Comparison of ENCODE assay signal across 39 cellular contexts in the genomic region with DNA sequence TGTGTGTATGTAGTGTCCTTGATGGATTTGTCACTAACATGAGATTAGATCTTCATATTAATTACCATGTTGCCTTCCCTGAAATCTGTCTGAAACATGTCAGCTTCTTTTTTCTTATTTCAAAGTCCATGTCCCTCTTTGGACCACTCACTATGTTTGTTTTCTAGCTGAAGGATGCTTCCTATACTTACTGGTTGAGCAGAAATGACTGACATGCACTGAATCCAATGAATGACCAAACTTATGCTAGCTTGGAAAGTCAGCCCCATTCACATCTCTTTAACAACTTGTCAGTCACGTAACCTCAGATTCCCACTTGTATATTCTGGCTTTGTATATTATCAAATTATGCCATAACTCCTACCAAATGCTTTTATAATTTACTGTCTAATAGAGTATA.
"Had no signal": no experiment of that assay in that cellular context is flagged by ENCODE, and none has a peak within 500 bp of the region (broad histone marks: within the 10 kb centered on the region; RNA-seq: fewer than 3 reads in every experiment).

No MANE protein-coding gene starts in this region.

- H3K27me3 Mint-ChIP-seq: activated naive CD4-positive, alpha-beta T cell treated with anti-CD3 and anti-CD28 coated beads, Interleukin-2, amount 50 U/mL, for 24 hours; activated naive CD8-positive, alpha-beta T cell; activated naive CD8-positive, alpha-beta T cell treated with anti-CD3 and anti-CD28 coated beads, Interleukin-2, amount 50 U/mL, for 24 hours had no signal

- H3K27ac ChIP-seq: adrenal gland, ascending aorta, brain microvascular endothelial cell, breast epithelium, cardiac muscle cell had no signal

- H3K36me3 ChIP-seq: adrenal gland, ascending aorta, brain microvascular endothelial cell, breast epithelium, cardiac muscle cell had no signal

- H3K4me1 Mint-ChIP-seq: activated naive CD4-positive, alpha-beta T cell treated with anti-CD3 and anti-CD28 coated beads, Interleukin-2, amount 10 ng/mL, durations not matched to agents 7 days and 5 days; activated naive CD4-positive, alpha-beta T cell treated with anti-CD3 and anti-CD28 coated beads, Interleukin-2, amount 50 U/mL, for 24 hours; activated naive CD8-positive, alpha-beta T cell treated with anti-CD3 and anti-CD28 coated beads for 36 hours; activated naive CD8-positive, alpha-beta T cell treated with anti-CD3 and anti-CD28 coated beads, Interleukin-2, amount 10 ng/mL, durations not matched to agents 7 days and 5 days; activated naive CD8-positive, alpha-beta T cell treated with anti-CD3 and anti-CD28 coated beads, Interleukin-2, amount 50 U/mL, for 24 hours; activated T-helper 17 cell treated with anti-CD3 and anti-CD28 coated beads, Interleukin-2, amount 50 U/mL, for 72 hours; central memory CD8-positive, alpha-beta T cell had no signal

- H3K4me3 Mint-ChIP-seq: activated naive CD4-positive, alpha-beta T cell treated with anti-CD3 and anti-CD28 coated beads for 36 hours; activated naive CD4-positive, alpha-beta T cell treated with anti-CD3 and anti-CD28 coated beads, Interleukin-2, amount 10 ng/mL, durations not matched to agents 7 days and 5 days; activated naive CD4-positive, alpha-beta T cell treated with anti-CD3 and anti-CD28 coated beads, Interleukin-2, amount 50 U/mL, for 24 hours; activated naive CD8-positive, alpha-beta T cell; activated naive CD8-positive, alpha-beta T cell treated with anti-CD3 and anti-CD28 coated beads for 36 hours; activated naive CD8-positive, alpha-beta T cell treated with anti-CD3 and anti-CD28 coated beads, Interleukin-2, amount 10 ng/mL, durations not matched to agents 7 days and 5 days; activated naive CD8-positive, alpha-beta T cell treated with anti-CD3 and anti-CD28 coated beads, Interleukin-2, amount 50 U/mL, for 24 hours; activated T-cell treated with anti-CD3 and anti-CD28 coated beads, Interleukin-2, amount 50 U/mL, for 24 hours; activated T-cell treated with anti-CD3 and anti-CD28 coated beads, Interleukin-2, amount 50 U/mL, for 4 hours; activated T-cell treated with anti-CD3 and anti-CD28 coated beads, Interleukin-2, amount 50 U/mL, for 72 hours; activated T-helper 1 cell treated with anti-CD3 and anti-CD28 coated beads, Interleukin-12 subunit alpha, Interleukin-12 subunit beta, Interleukin-2, Interleukin-4 antibody, amounts not matched to agents 30 ng/mL and 10 ng/mL and 1 ng/mL, durations not matched to agents 14 hours and 24 hours and 36 hours; activated T-helper 17 cell treated with anti-CD3 and anti-CD28 coated beads, Interleukin-2, amount 50 U/mL, for 72 hours; brain; central memory CD8-positive, alpha-beta T cell had no signal

- H3K4me3 ChIP-seq: adrenal gland, ascending aorta, body of pancreas, breast epithelium, cardiac muscle cell had no signal

- ATAC-seq: activated naive CD4-positive, alpha-beta T cell treated with anti-CD3 and anti-CD28 coated beads, Interleukin-2, amount 50 U/mL, for 72 hours; activated naive CD8-positive, alpha-beta T cell treated with anti-CD3 and anti-CD28 coated beads, Interleukin-2, amount 50 U/mL, for 24 hours; activated T-cell treated with anti-CD3 and anti-CD28 coated beads, Interleukin-2, amount 50 U/mL, for 4 hours; activated T-cell treated with anti-CD3 and anti-CD28 coated beads, Interleukin-2, amount 50 U/mL, for 72 hours; activated T-helper 17 cell treated with anti-CD3 and anti-CD28 coated beads, Interleukin-2, amount 50 U/mL, for 72 hours; body of pancreas had no signal

- H3K9me3 ChIP-seq: adrenal gland, ascending aorta, body of pancreas had no signal

- H3K4me1 ChIP-seq: adrenal gland, breast epithelium had no signal

- FAIRE-seq: astrocyte, bronchial epithelial cell had no signal

- H3K27ac Mint-ChIP-seq: activated naive CD4-positive, alpha-beta T cell treated with anti-CD3 and anti-CD28 coated beads for 36 hours; activated naive CD4-positive, alpha-beta T cell treated with anti-CD3 and anti-CD28 coated beads, Interleukin-2, amount 10 ng/mL, durations not matched to agents 7 days and 5 days; activated naive CD4-positive, alpha-beta T cell treated with anti-CD3 and anti-CD28 coated beads, Interleukin-2, amount 50 U/mL, for 24 hours; activated naive CD4-positive, alpha-beta T cell treated with anti-CD3 and anti-CD28 coated beads, Interleukin-2, amount 50 U/mL, for 72 hours; activated naive CD8-positive, alpha-beta T cell; activated naive CD8-positive, alpha-beta T cell treated with anti-CD3 and anti-CD28 coated beads for 36 hours; activated naive CD8-positive, alpha-beta T cell treated with anti-CD3 and anti-CD28 coated beads, Interleukin-2, amount 10 ng/mL, durations not matched to agents 7 days and 5 days; activated naive CD8-positive, alpha-beta T cell treated with anti-CD3 and anti-CD28 coated beads, Interleukin-2, amount 50 U/mL, for 24 hours; activated T-cell treated with anti-CD3 and anti-CD28 coated beads, Interleukin-2, amount 50 U/mL, for 24 hours; activated T-cell treated with anti-CD3 and anti-CD28 coated beads, Interleukin-2, amount 50 U/mL, for 72 hours; activated T-helper 1 cell treated with anti-CD3 and anti-CD28 coated beads, Interleukin-12 subunit alpha, Interleukin-12 subunit beta, Interleukin-2, Interleukin-4 antibody, amounts not matched to agents 30 ng/mL and 10 ng/mL and 1 ng/mL, durations not matched to agents 14 hours and 24 hours and 36 hours; activated T-helper 17 cell treated with anti-CD3 and anti-CD28 coated beads, Interleukin-2, amount 50 U/mL, for 72 hours; activated T-helper 2 cell treated with anti-CD3 and anti-CD28 coated beads, Interferon-gamma antibody, Interleukin-2, Interleukin-4, amounts not matched to agents 10 μg/mL and 5 μg/mL and 100 μg/mL, durations not matched to agents 14 hours and 24 hours and 36 hours; brain had no signal

- H3K27me3 ChIP-seq: adrenal gland, ascending aorta, body of pancreas, brain microvascular endothelial cell, breast epithelium, cardiac muscle cell had no signal

- H3K9me3 Mint-ChIP-seq: activated naive CD4-positive, alpha-beta T cell treated with anti-CD3 and anti-CD28 coated beads for 36 hours; activated naive CD4-positive, alpha-beta T cell treated with anti-CD3 and anti-CD28 coated beads, Interleukin-2, amount 10 ng/mL, durations not matched to agents 7 days and 5 days; activated naive CD4-positive, alpha-beta T cell treated with anti-CD3 and anti-CD28 coated beads, Interleukin-2, amount 50 U/mL, for 24 hours; activated naive CD8-positive, alpha-beta T cell treated with anti-CD3 and anti-CD28 coated beads for 36 hours; activated naive CD8-positive, alpha-beta T cell treated with anti-CD3 and anti-CD28 coated beads, Interleukin-2, amount 10 ng/mL, durations not matched to agents 7 days and 5 days; activated naive CD8-positive, alpha-beta T cell treated with anti-CD3 and anti-CD28 coated beads, Interleukin-2, amount 50 U/mL, for 24 hours; activated T-cell treated with anti-CD3 and anti-CD28 coated beads, Interleukin-2, amount 50 U/mL, for 24 hours; activated T-cell treated with anti-CD3 and anti-CD28 coated beads, Interleukin-2, amount 50 U/mL, for 4 hours; activated T-cell treated with anti-CD3 and anti-CD28 coated beads, Interleukin-2, amount 50 U/mL, for 72 hours; activated T-helper 1 cell treated with anti-CD3 and anti-CD28 coated beads, Interleukin-12 subunit alpha, Interleukin-12 subunit beta, Interleukin-2, Interleukin-4 antibody, amounts not matched to agents 30 ng/mL and 10 ng/mL and 1 ng/mL, durations not matched to agents 14 hours and 24 hours and 36 hours; activated T-helper 17 cell treated with anti-CD3 and anti-CD28 coated beads, Interleukin-2, amount 50 U/mL, for 72 hours; central memory CD8-positive, alpha-beta T cell had no signal

- DNase-seq: activated effector memory CD4-positive, alpha-beta T cell treated with anti-CD3 and anti-CD28 coated beads, Interleukin-2, amount 50 U/mL, for 16 hours; activated effector memory CD4-positive, alpha-beta T cell treated with Interleukin-2 at 50 U/mL for 16 hours; activated gamma-delta T cell; activated gamma-delta T cell treated with Interleukin-2 at 50 U/mL for 16 hours; activated naive CD4-positive, alpha-beta T cell; activated naive CD4-positive, alpha-beta T cell treated with anti-CD3 and anti-CD28 coated beads for 36 hours; activated naive CD4-positive, alpha-beta T cell treated with anti-CD3 and anti-CD28 coated beads, Interleukin-2, amount 10 ng/mL, durations not matched to agents 7 days and 5 days; activated naive CD4-positive, alpha-beta T cell treated with anti-CD3 and anti-CD28 coated beads, Interleukin-2, amount 50 U/mL, for 16 hours; activated naive CD4-positive, alpha-beta T cell treated with Interleukin-2 at 50 U/mL for 16 hours; activated naive CD8-positive, alpha-beta T cell treated with anti-CD3 and anti-CD28 coated beads for 36 hours; activated naive CD8-positive, alpha-beta T cell treated with anti-CD3 and anti-CD28 coated beads, Interleukin-2, amount 10 ng/mL, durations not matched to agents 7 days and 5 days; activated naive CD8-positive, alpha-beta T cell treated with anti-CD3 and anti-CD28 coated beads, Interleukin-2, amount 50 U/mL, for 24 hours; activated T-cell treated with anti-CD3 and anti-CD28 coated beads, Interleukin-2, amount 50 U/mL, for 24 hours; activated T-cell treated with anti-CD3 and anti-CD28 coated beads, Interleukin-2, amount 50 U/mL, for 4 hours; activated T-cell treated with anti-CD3 and anti-CD28 coated beads, Interleukin-2, amount 50 U/mL, for 48 hours; activated T-cell treated with anti-CD3 and anti-CD28 coated beads, Interleukin-2, amount 50 U/mL, for 72 hours; adrenal gland; amniotic stem cell; amygdala; anterior cingulate cortex; aorta; body of pancreas; brain microvascular endothelial cell; caudate nucleus; central memory CD4-positive, alpha-beta T cell; cerebellar nuclear complex had no signal

- H3K36me3 Mint-ChIP-seq: activated naive CD4-positive, alpha-beta T cell treated with anti-CD3 and anti-CD28 coated beads, Interleukin-2, amount 10 ng/mL, durations not matched to agents 7 days and 5 days; activated naive CD4-positive, alpha-beta T cell treated with anti-CD3 and anti-CD28 coated beads, Interleukin-2, amount 50 U/mL, for 24 hours; activated naive CD4-positive, alpha-beta T cell treated with anti-CD3 and anti-CD28 coated beads, Interleukin-2, amount 50 U/mL, for 72 hours; activated naive CD8-positive, alpha-beta T cell; activated naive CD8-positive, alpha-beta T cell treated with anti-CD3 and anti-CD28 coated beads for 36 hours; activated naive CD8-positive, alpha-beta T cell treated with anti-CD3 and anti-CD28 coated beads, Interleukin-2, amount 10 ng/mL, durations not matched to agents 7 days and 5 days; brain had no signal
